1 cellular context compared by ENCODE assay signal in the genomic region with DNA sequence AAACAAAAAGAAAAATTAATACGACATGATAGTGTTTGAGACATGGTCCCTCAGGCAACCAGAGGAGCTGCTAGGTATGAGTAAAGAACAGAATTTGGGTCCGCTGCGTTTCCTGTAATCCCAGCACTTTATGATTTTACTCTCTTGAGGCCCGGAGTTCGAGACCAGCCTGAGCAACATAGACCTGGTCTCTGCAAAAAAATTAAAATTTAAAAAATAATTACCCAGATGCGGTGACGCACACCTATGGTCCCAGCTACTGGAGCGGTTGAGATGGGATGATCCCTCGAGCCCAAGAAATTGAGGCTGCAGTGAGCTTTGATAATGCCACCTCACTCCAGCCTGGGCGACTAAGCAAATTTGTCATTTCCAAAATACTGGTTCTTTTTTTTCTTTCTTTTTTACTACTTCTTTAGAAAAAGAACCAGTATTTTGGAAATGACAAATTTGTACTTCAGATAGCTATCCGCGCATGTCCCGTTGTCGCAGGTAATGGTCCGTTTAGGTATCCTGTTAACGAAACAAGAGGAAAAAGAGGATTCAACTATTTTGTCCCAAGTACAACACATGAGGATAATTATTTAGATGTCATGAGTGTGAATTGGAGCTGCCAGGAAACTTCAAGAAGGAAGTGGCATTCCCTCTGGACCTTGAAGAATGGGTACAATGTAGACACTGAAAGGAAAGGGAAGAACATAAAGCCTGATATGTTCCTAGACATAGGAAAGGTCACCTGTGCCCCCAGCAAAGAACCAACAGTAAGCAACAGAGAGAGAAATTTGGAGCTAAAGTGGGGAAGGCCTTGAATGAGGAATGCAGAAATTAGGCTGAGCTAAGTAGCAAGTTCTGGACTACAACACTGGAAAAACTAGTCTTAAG.
TF ChIP-seq lines count a peak whose summit lies in the region.

No MANE protein-coding gene starts in this region.

TF ChIP-seq in GM12878, 131 proteins besides CTCF, POLR2A, EP300 and RAD21 (continued from another document):
- TF ChIP-seq CEBPZ (IDR thresholded peaks at IDR 0.05; ENCODE audit: low read depth, low read length) (no peak), KDM1A (IDR thresholded peaks at IDR 0.05; ENCODE audit: borderline replicate concordance) (no peak)
